ENCODE assay signal across 17 cellular contexts in genomic region chr13:111503376-111503775, GRCh38.
"Had no signal": no experiment of that assay in that cellular context is flagged by ENCODE, and none has a peak within 500 bp of the region (broad histone marks: within the 10 kb centered on the region; RNA-seq: fewer than 3 reads in every experiment).

No MANE protein-coding gene starts in this region.

- H3K4me1 ChIP-seq: colonic mucosa, thyroid gland, upper lobe of right lung, vagina had no signal

- H3K4me3 Mint-ChIP-seq: naive thymus-derived CD4-positive, alpha-beta T cell; neural crest cell had no signal

- DNase-seq: colonic mucosa; dermis blood vessel endothelial cell; esophagus squamous epithelium; foreskin fibroblast; kidney glomerular epithelial cell; mesendoderm; naive thymus-derived CD4-positive, alpha-beta T cell; ovary; right cardiac atrium; stimulated activated CD4-positive, alpha-beta T cell treated with anti-CD3 and anti-CD28 coated beads, Interleukin-2, amount 100 ng/mL, for 48 hours; stimulated activated naive CD4-positive, alpha-beta T cell treated with Interleukin-2 at 50 U/mL for 16 hours; thyroid gland; upper lobe of right lung had no signal

- H3K9me3 ChIP-seq: colonic mucosa, ovary, suprapubic skin, thyroid gland, upper lobe of right lung, vagina had no signal

- H3K27ac ChIP-seq: colonic mucosa, esophagus squamous epithelium, ovary, suprapubic skin, thyroid gland, upper lobe of right lung, vagina had no signal

- ATAC-seq: naive thymus-derived CD4-positive, alpha-beta T cell; right cardiac atrium; upper lobe of right lung had no signal

- H3K36me3 ChIP-seq: colonic mucosa, esophagus squamous epithelium, ovary, suprapubic skin, thyroid gland, upper lobe of right lung, vagina had no signal

- H3K4me3 ChIP-seq: colonic mucosa, esophagus squamous epithelium, ovary, smooth muscle cell, suprapubic skin, thyroid gland, upper lobe of right lung, vagina had no signal
